ENCODE assay signal across 8 cellular contexts in genomic region chr5:171162602-171163001, GRCh38.
DNase-seq lines count a peak whose midpoint lies in the region; ATAC-seq and TF ChIP-seq lines count a peak whose summit lies in the region.

No MANE protein-coding gene starts in this region.

- no peak overlapping the region for H4K8ac ChIP-seq in mesendoderm (ENCODE audit: low read depth, low read length)

- no peak overlapping the region for H2BK15ac ChIP-seq in mesendoderm (replicated peaks; ENCODE audit: low read depth)

- intact Hi-C loops in posterior vena cava (cut with DNase I): no loop called here

- peak; percentile 35 for DNase-seq in SIG-M5 treated with dmso at 0.1 percent for 504 hours (lab: John Stamatoyannopoulos, UW; ENCODE audit: unreplicated experiment)
- no peak for DNase-seq in SIG-M5 (lab: John Stamatoyannopoulos, UW)
- peak; percentile 75 for DNase-seq in WERI-Rb-1
- peak; percentile 73 for DNase-seq in mesendoderm
- DNase-seq in NCI-H1436 treated with DMSO at 0.1 percent for 48 hours (lab: John Stamatoyannopoulos, UW): no peak
- DNase-seq in posterior vena cava (ENCODE audit: low spot score): no peak
- no peak for DNase-seq in activated T-cell treated with anti-CD3 and anti-CD28 coated beads, Interleukin-2, amount 50 U/mL, for 4 hours

- H3K4me3 ChIP-seq in WERI-Rb-1 (ENCODE audit: low read depth, low read length) (no peak overlapping the region), mesendoderm (ENCODE audit: low read length) (no peak overlapping the region)

- TF ChIP-seq CTCF in WERI-Rb-1 (IDR thresholded peaks at IDR 0.05; ENCODE audit: low read depth, low read length): peak; percentile 76

- H3K27me3 ChIP-seq in WERI-Rb-1 (ENCODE audit: insufficient read depth, low read depth, severe bottlenecking): peaks cover 2% of the 10 kb centered on the region
- no peaks in the 10 kb centered on the region for H3K27me3 ChIP-seq in mesendoderm (ENCODE audit: insufficient read depth, low read length, poor library complexity)

- no peaks in the 10 kb centered on the region for H3K9me3 ChIP-seq in WERI-Rb-1 (ENCODE audit: severe bottlenecking)

- no peak overlapping the region for H2BK5ac ChIP-seq in mesendoderm (ENCODE audit: low read length)

- H3K9ac ChIP-seq in mesendoderm (ENCODE audit: low read length): no peak overlapping the region

- H3K9me3 Mint-ChIP-seq in activated T-cell treated with anti-CD3 and anti-CD28 coated beads, Interleukin-2, amount 50 U/mL, for 4 hours: no peaks in the 10 kb centered on the region

- no peaks in the 10 kb centered on the region for H3K36me3 Mint-ChIP-seq in activated T-cell treated with anti-CD3 and anti-CD28 coated beads, Interleukin-2, amount 50 U/mL, for 4 hours (ENCODE audit: insufficient read depth)

- H4K5ac ChIP-seq in mesendoderm (ENCODE audit: low read length): no peak overlapping the region

- WGBS in mesendoderm (ENCODE audit: extremely low coverage, insufficient coverage, low lambda C conversion rate): no CpG with 5 or more reads among the region's 1 CpG

- no peak overlapping the region for H3K56ac ChIP-seq in mesendoderm (ENCODE audit: low read length)

- H3K4me1 ChIP-seq in mesendoderm (ENCODE audit: control insufficient read depth, low read depth, low read length): no peaks in the 10 kb centered on the region

- H3K79me1 ChIP-seq in mesendoderm (ENCODE audit: low read length): no peaks in the 10 kb centered on the region

- no peaks in the 10 kb centered on the region for H3K4me1 Mint-ChIP-seq in activated T-cell treated with anti-CD3 and anti-CD28 coated beads, Interleukin-2, amount 50 U/mL, for 4 hours (ENCODE audit: low read depth)

- no peaks in the 10 kb centered on the region for H3K79me2 ChIP-seq in mesendoderm (ENCODE audit: control insufficient read depth, insufficient read depth, low read length)

- H3K23ac ChIP-seq in mesendoderm (ENCODE audit: low read length): no peak overlapping the region

- no peak overlapping the region for H3K18ac ChIP-seq in mesendoderm (ENCODE audit: low read length)

- H2BK120ac ChIP-seq in mesendoderm (ENCODE audit: low read depth, low read length): no peak overlapping the region

- H3K27ac ChIP-seq in WERI-Rb-1: no peak overlapping the region
- no peak overlapping the region for H3K27ac ChIP-seq in mesendoderm (ENCODE audit: low read depth, low read length)

- no peak overlapping the region for H3K4me2 ChIP-seq in mesendoderm (ENCODE audit: low read length)

- no peaks in the 10 kb centered on the region for H3K36me3 ChIP-seq in WERI-Rb-1
- H3K36me3 ChIP-seq in mesendoderm (ENCODE audit: control insufficient read depth, insufficient read depth, low read length): no peaks in the 10 kb centered on the region

- H3K4ac ChIP-seq in mesendoderm (ENCODE audit: low read depth, low read length): no peak overlapping the region

- no peak overlapping the region for H2AK5ac ChIP-seq in mesendoderm (ENCODE audit: low read length)

- H3K27me3 Mint-ChIP-seq in activated T-cell treated with anti-CD3 and anti-CD28 coated beads, Interleukin-2, amount 50 U/mL, for 4 hours (ENCODE audit: low read depth): no peaks in the 10 kb centered on the region

- ATAC-seq in HG03280 (IDR thresholded peaks at IDR 0.05; ENCODE audit: unreplicated experiment): peak; percentile 70
- ATAC-seq in activated T-cell treated with anti-CD3 and anti-CD28 coated beads, Interleukin-2, amount 50 U/mL, for 4 hours: no peak

- no peak overlapping the region for H3K4me3 Mint-ChIP-seq in activated T-cell treated with anti-CD3 and anti-CD28 coated beads, Interleukin-2, amount 50 U/mL, for 4 hours

Comparison
In these comparisons a context has a peak if more than half of its experiments do, and no peak if none do; other contexts are left out.
1. DNase-seq: peak in SIG-M5 treated with dmso at 0.1 percent for 504 hours (single experiment), WERI-Rb-1 (single experiment) and mesendoderm (single experiment); none in SIG-M5 (single experiment), NCI-H1436 treated with DMSO at 0.1 percent for 48 hours (single experiment), posterior vena cava (single experiment) and activated T-cell treated with anti-CD3 and anti-CD28 coated beads, Interleukin-2, amount 50 U/mL, for 4 hours (single experiment).